18 cellular contexts compared by ENCODE assay signal in the genomic region with DNA sequence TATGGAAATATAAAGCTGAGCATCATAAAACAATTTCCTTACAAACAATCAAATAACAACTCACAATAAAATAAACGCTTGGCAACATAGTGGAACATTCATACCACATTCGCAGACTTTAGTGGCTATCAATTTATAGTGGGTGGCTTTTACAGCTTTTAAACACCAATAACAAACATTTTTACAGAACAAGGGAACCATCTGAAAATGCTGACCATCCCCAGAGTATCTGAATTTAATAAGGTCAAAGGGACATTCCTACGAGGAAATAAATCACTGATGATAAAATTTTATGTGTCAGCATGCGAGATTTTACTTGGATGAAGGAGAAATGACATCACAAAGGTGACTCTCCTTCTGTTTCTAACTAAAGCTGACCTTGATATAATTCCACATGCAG.
DNase-seq lines count a peak whose midpoint lies in the region; ATAC-seq, FAIRE-seq and TF ChIP-seq lines count a peak whose summit lies in the region.
"Had no signal": no experiment of that assay in that cellular context is flagged by ENCODE, and none has a peak within 500 bp of the region (broad histone marks: within the 10 kb centered on the region; RNA-seq: fewer than 3 reads in every experiment).

No MANE protein-coding gene starts in this region.

- H3F3A ChIP-seq in GM23338 (replicated peaks; ENCODE audit: low read depth), result no peaks in the 10 kb centered on the region

- H3K4me1 ChIP-seq in GM23338 (ENCODE audit: insufficient read depth) (peaks cover 45% of the 10 kb centered on the region), mucosa of descending colon (ENCODE audit: low read depth) (peaks cover 22% of the 10 kb centered on the region)
- H3K4me1 ChIP-seq: BLaER1, Caco-2 had no signal

- TF ChIP-seq CTCF in GM23338 (conservative IDR thresholded peaks at IDR 0.05; ENCODE audit: low read depth in 2 of 2) (no peak), LNCaP clone FGC (IDR thresholded peaks at IDR 0.05; ENCODE audit: control insufficient read depth, extremely low read depth, insufficient read depth) (no peak), mucosa of descending colon (IDR thresholded peaks at IDR 0.05) (no peak)

- no peaks in the 10 kb centered on the region for H3K9me2 ChIP-seq in GM23338 (ENCODE audit: insufficient read depth)

- no peak overlapping the region for H2AFZ ChIP-seq in GM23338
- H2AFZ ChIP-seq: GM23248 had no signal

- no peak overlapping the region for H3K4me3 Mint-ChIP-seq in GM23338
- H3K4me3 Mint-ChIP-seq: CD8-positive, alpha-beta memory T cell had no signal

- H3K36me3 Mint-ChIP-seq in GM23338 (ENCODE audit: low read depth), result peaks cover 32% of the 10 kb centered on the region

- peak overlapping the region; percentile 70; the same call in 1 of the 2 replicates for H3K27ac ChIP-seq in GM23338 (ENCODE audit: low read depth)
- H3K27ac ChIP-seq: BLaER1, GM23248, HL-60 had no signal

- H3K4me1 Mint-ChIP-seq in GM23338, result peaks cover 43% of the 10 kb centered on the region
- H3K4me1 Mint-ChIP-seq: CD8-positive, alpha-beta memory T cell had no signal

- H3K27me3 ChIP-seq in GM23338 (ENCODE audit: insufficient read depth), result no peaks in the 10 kb centered on the region
- H3K27me3 ChIP-seq: BLaER1 had no signal

- no peak overlapping the region for H3K4me3 ChIP-seq in GM23338
- no peak overlapping the region for H3K4me3 ChIP-seq in LNCaP clone FGC (ENCODE audit: low read depth, low read length)
- no peak overlapping the region for H3K4me3 ChIP-seq in mucosa of descending colon
- H3K4me3 ChIP-seq: BLaER1, GM23248 had no signal

- H3K27ac Mint-ChIP-seq in GM23338, result no peak overlapping the region
- H3K27ac Mint-ChIP-seq: CD8-positive, alpha-beta memory T cell had no signal

- H3K79me2 ChIP-seq in GM23338 (replicated peaks; ENCODE audit: insufficient read depth), result peaks cover 90% of the 10 kb centered on the region

- H3K36me3 ChIP-seq in GM23338 (ENCODE audit: insufficient read depth) (peaks cover 9% of the 10 kb centered on the region), mucosa of descending colon (ENCODE audit: low read depth) (no peaks in the 10 kb centered on the region)

- H3K9me3 Mint-ChIP-seq in GM23338, result no peaks in the 10 kb centered on the region

- no peak overlapping the region for H3K4me2 ChIP-seq in GM23338
- H3K4me2 ChIP-seq: BLaER1 had no signal

- H3K27me3 Mint-ChIP-seq in GM23338 (ENCODE audit: insufficient read depth, low read depth, poor library complexity), result peaks cover 6% of the 10 kb centered on the region

- intact Hi-C loops in mucosa of descending colon (cut with DNase I, micrococcal nuclease), result no loop called here

- H3K9me3 ChIP-seq in mucosa of descending colon, result no peaks in the 10 kb centered on the region
- H3K9me3 ChIP-seq: BLaER1, Caco-2 had no signal

- peaks cover 37% of the 10 kb centered on the region for H4K20me1 ChIP-seq in GM23338 (replicated peaks; ENCODE audit: insufficient read depth)

- DNase-seq in GM23338 (ENCODE audit: low spot score), result no peak
- DNase-seq in LNCaP clone FGC (ENCODE audit: low read depth), result peak; percentile 82
- DNase-seq in mucosa of descending colon, result no peak
- no peak for DNase-seq in stimulated activated CD4-positive, alpha-beta T cell treated with anti-CD3 and anti-CD28 coated beads, Interleukin-4, amount 100 ng/mL, for 1 hour
- DNase-seq in activated CD4-positive, alpha-beta T cell treated with anti-CD3 and anti-CD28 coated beads, Interleukin-2, amount 50 U/mL, for 48 hours, result no peak
- DNase-seq in NCI-H2107 (lab: John Stamatoyannopoulos, UW), result no peak
- DNase-seq: 8988T; AML-193; Caco-2; CD8-positive, alpha-beta memory T cell; DMS53; GF-D8; GM23248; H7 had no signal

- FAIRE-seq in endometrium (lab: Jason Lieb, UNC), result peak; percentile 98

- ATAC-seq in GM23338 (no peak), mucosa of descending colon (peak; percentile 79), GM18868 (IDR thresholded peaks at IDR 0.05; ENCODE audit: unreplicated experiment) (no peak)

TF ChIP-seq in GM23338, 12 proteins besides CTCF, POLR2A, EP300 and RAD21 (continues in another document):
- TF ChIP-seq EZH2phosphoT487 (IDR thresholded peaks at IDR 0.05; ENCODE audit: unreplicated experiment) (no peak), POLR2AphosphoS5 (IDR thresholded peaks at IDR 0.05; ENCODE audit: low read depth) (no peak), ZNF331 (CRISPR knock-in tag; IDR thresholded peaks at IDR 0.05; ENCODE audit: low read depth) (no peak), EZH2 (IDR thresholded peaks at IDR 0.05; ENCODE audit: low read depth, unreplicated experiment) (no peak), ZNF114 (CRISPR knock-in tag; IDR thresholded peaks at IDR 0.05) (no peak), JUNB (IDR thresholded peaks at IDR 0.05; ENCODE audit: unreplicated experiment) (no peak), CREB1 (CRISPR knock-in tag; IDR thresholded peaks at IDR 0.05; ENCODE audit: low read depth) (no peak), STAT1 (IDR thresholded peaks at IDR 0.05; ENCODE audit: unreplicated experiment) (no peak), NANOG (IDR thresholded peaks at IDR 0.05; ENCODE audit: borderline replicate concordance) (no peak)
- TF ChIP-seq, protein P1, sequence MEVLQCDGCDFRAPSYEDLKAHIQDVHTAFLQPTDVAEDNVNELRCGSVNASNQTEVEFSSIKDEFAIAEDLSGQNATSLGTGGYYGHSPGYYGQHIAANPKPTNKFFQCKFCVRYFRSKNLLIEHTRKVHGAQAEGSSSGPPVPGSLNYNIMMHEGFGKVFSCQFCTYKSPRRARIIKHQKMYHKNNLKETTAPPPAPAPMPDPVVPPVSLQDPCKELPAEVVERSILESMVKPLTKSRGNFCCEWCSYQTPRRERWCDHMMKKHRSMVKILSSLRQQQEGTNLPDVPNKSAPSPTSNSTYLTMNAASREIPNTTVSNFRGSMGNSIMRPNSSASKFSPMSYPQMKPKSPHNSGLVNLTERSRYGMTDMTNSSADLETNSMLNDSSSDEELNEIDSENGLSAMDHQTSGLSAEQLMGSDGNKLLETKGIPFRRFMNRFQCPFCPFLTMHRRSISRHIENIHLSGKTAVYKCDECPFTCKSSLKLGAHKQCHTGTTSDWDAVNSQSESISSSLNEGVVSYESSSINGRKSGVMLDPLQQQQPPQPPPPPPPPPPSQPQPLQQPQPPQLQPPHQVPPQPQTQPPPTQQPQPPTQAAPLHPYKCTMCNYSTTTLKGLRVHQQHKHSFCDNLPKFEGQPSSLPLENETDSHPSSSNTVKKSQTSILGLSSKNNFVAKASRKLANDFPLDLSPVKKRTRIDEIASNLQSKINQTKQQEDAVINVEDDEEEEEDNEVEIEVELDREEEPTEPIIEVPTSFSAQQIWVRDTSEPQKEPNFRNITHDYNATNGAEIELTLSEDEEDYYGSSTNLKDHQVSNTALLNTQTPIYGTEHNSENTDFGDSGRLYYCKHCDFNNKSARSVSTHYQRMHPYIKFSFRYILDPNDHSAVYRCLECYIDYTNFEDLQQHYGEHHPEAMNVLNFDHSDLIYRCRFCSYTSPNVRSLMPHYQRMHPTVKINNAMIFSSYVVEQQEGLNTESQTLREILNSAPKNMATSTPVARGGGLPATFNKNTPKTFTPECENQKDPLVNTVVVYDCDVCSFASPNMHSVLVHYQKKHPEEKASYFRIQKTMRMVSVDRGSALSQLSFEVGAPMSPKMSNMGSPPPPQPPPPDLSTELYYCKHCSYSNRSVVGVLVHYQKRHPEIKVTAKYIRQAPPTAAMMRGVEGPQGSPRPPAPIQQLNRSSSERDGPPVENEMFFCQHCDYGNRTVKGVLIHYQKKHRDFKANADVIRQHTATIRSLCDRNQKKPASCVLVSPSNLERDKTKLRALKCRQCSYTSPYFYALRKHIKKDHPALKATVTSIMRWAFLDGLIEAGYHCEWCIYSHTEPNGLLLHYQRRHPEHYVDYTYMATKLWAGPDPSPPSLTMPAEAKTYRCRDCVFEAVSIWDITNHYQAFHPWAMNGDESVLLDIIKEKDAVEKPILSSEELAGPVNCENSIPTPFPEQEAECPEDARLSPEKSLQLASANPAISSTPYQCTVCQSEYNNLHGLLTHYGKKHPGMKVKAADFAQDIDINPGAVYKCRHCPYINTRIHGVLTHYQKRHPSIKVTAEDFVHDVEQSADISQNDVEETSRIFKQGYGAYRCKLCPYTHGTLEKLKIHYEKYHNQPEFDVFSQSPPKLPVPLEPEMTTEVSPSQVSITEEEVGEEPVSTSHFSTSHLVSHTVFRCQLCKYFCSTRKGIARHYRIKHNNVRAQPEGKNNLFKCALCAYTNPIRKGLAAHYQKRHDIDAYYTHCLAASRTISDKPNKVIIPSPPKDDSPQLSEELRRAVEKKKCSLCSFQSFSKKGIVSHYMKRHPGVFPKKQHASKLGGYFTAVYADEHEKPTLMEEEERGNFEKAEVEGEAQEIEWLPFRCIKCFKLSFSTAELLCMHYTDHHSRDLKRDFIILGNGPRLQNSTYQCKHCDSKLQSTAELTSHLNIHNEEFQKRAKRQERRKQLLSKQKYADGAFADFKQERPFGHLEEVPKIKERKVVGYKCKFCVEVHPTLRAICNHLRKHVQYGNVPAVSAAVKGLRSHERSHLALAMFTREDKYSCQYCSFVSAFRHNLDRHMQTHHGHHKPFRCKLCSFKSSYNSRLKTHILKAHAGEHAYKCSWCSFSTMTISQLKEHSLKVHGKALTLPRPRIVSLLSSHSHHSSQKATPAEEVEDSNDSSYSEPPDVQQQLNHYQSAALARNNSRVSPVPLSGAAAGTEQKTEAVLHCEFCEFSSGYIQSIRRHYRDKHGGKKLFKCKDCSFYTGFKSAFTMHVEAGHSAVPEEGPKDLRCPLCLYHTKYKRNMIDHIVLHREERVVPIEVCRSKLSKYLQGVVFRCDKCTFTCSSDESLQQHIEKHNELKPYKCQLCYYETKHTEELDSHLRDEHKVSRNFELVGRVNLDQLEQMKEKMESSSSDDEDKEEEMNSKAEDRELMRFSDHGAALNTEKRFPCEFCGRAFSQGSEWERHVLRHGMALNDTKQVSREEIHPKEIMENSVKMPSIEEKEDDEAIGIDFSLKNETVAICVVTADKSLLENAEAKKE (CRISPR knock-in tag; IDR thresholded peaks at IDR 0.05), result no peak
- TF ChIP-seq, protein P2, sequence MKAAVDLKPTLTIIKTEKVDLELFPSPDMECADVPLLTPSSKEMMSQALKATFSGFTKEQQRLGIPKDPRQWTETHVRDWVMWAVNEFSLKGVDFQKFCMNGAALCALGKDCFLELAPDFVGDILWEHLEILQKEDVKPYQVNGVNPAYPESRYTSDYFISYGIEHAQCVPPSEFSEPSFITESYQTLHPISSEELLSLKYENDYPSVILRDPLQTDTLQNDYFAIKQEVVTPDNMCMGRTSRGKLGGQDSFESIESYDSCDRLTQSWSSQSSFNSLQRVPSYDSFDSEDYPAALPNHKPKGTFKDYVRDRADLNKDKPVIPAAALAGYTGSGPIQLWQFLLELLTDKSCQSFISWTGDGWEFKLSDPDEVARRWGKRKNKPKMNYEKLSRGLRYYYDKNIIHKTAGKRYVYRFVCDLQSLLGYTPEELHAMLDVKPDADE (IDR thresholded peaks at IDR 0.05), result no peak
